In the genomic region with DNA sequence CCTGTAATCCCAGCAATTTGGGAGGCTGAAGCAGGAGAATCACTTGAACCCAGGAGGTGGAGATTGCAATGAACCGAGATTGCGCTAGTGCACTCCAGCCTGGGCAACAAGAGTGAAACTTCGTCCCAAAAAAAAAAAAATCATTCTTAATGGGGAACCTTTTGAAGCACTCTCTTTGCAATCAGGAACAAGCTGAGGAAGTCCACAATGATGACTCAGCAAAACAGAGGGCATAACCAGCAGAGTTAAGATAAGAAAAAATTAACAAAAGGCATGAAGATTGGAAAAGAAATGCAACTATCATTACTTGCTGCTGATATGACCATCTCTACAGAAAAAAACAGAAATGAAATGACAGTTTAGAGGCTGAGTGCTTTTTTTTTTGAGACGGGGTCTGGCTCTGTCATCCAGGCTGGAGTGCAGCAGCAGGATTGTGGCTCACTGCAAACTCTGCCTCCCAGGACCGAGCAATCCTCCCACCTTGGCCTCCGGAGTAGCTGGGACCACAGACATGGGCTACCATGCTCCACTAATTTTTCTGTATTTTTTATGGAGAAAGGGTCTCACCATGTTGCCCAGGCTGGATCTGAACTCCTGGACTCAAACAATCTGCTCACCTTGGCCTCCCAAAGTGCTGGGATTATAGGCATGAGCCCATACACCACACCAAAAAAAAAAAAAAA, we compare ENCODE assay signal across 9 cellular contexts.
A peak's percentile ranks its signal among the peaks of the same experiment; 100 is the strongest.
DNase-seq lines count a peak whose midpoint lies in the region; ATAC-seq and TF ChIP-seq lines count a peak whose summit lies in the region.
"Had no signal": no experiment of that assay in that cellular context is flagged by ENCODE, and none has a peak within 500 bp of the region (broad histone marks: within the 10 kb centered on the region; RNA-seq: fewer than 3 reads in every experiment).

No MANE protein-coding gene starts in this region.

- H3K4me3 Mint-ChIP-seq in activated CD8-positive, alpha-beta T cell treated with anti-CD3 and anti-CD28 coated beads for 36 hours, result no peak overlapping the region

- H3K27me3 ChIP-seq in left ventricle myocardium inferior (ENCODE audit: low read depth), result no peaks in the 10 kb centered on the region
- no peaks in the 10 kb centered on the region for H3K27me3 ChIP-seq in iPS-20b (ENCODE audit: insufficient read depth, low read length)

- DNase-seq in left ventricle myocardium inferior, result no peak
- DNase-seq in Right ventricle myocardium inferior (ENCODE audit: missing footprints), result no peak
- no peak for DNase-seq in activated CD8-positive, alpha-beta T cell treated with anti-CD3 and anti-CD28 coated beads for 36 hours
- DNase-seq in NCI-H2107 treated with DMSO at 0.1 percent for 48 hours (lab: John Stamatoyannopoulos, UW; ENCODE audit: unreplicated experiment), result no peak
- no peak for DNase-seq in SW480 (ENCODE audit: low spot score)
- no peak for DNase-seq in NCI-H524 treated with DMSO at 0.1 percent for 48 hours (lab: John Stamatoyannopoulos, UW)

- ATAC-seq in Right ventricle myocardium inferior, result no peak
- no peak for ATAC-seq in activated CD8-positive, alpha-beta T cell treated with anti-CD3 and anti-CD28 coated beads for 36 hours
- no peak for ATAC-seq in HG03432 (IDR thresholded peaks at IDR 0.05; ENCODE audit: unreplicated experiment)

- no peak for TF ChIP-seq CTCF in left ventricle myocardium inferior (IDR thresholded peaks at IDR 0.05; ENCODE audit: borderline replicate concordance)
- TF ChIP-seq CTCF in activated CD8-positive, alpha-beta T cell treated with anti-CD3 and anti-CD28 coated beads for 36 hours (IDR thresholded peaks at IDR 0.05), result no peak

- POLR2A ChIA-PET in activated CD8-positive, alpha-beta T cell treated with anti-CD3 and anti-CD28 coated beads for 36 hours (lab: Charles Lee), result interaction anchor here (0.6 to 4.8 kb wide), 6 partner anchors 10 to 184 kb away, joined by 3 to 23 read pairs (median 4); no protein-coding TSS in a partner anchor

- H3K4me3 ChIP-seq in left ventricle myocardium inferior (no peak overlapping the region), iPS-20b (ENCODE audit: low read length) (no peak overlapping the region)

- H3K4me1 ChIP-seq in left ventricle myocardium inferior (peaks cover 7% of the 10 kb centered on the region), iPS-20b (ENCODE audit: insufficient read depth, low read length) (no peaks in the 10 kb centered on the region)

- H3K9ac ChIP-seq in iPS-20b (ENCODE audit: low read depth, low read length), result 0 out of 2 replicates have a peak overlapping the region, but pooled peaks have one; percentile 10

- H3K9me3 ChIP-seq in left ventricle myocardium inferior (replicated peaks) (no peaks in the 10 kb centered on the region), iPS-20b (ENCODE audit: insufficient read depth, low read depth, low read length) (no peaks in the 10 kb centered on the region)

- H3K27me3 Mint-ChIP-seq in activated CD8-positive, alpha-beta T cell treated with anti-CD3 and anti-CD28 coated beads for 36 hours, result no peaks in the 10 kb centered on the region

- CTCF ChIA-PET in activated CD8-positive, alpha-beta T cell treated with anti-CD3 and anti-CD28 coated beads for 36 hours (lab: Charles Lee), result no interaction called here

- peak overlapping the region; percentile 70 for H3K27ac Mint-ChIP-seq in activated CD8-positive, alpha-beta T cell treated with anti-CD3 and anti-CD28 coated beads for 36 hours

- H3K27ac ChIP-seq in left ventricle myocardium inferior (replicated peaks), result peak overlapping the region; percentile 21
- H3K27ac ChIP-seq in iPS-20b (ENCODE audit: low read length), result no peak overlapping the region
- H3K27ac ChIP-seq: C4-2B had no signal

- peaks cover 76% of the 10 kb centered on the region for H3K36me3 Mint-ChIP-seq in activated CD8-positive, alpha-beta T cell treated with anti-CD3 and anti-CD28 coated beads for 36 hours (ENCODE audit: low read depth)

- peaks cover 52% of the 10 kb centered on the region for H3K4me1 Mint-ChIP-seq in activated CD8-positive, alpha-beta T cell treated with anti-CD3 and anti-CD28 coated beads for 36 hours (ENCODE audit: low read depth)

- H3K36me3 ChIP-seq in left ventricle myocardium inferior, result peaks cover 24% of the 10 kb centered on the region
- H3K36me3 ChIP-seq in iPS-20b (ENCODE audit: insufficient read depth, low read depth, low read length), result peaks cover 15% of the 10 kb centered on the region

- intact Hi-C loops in left ventricle myocardium inferior (cut with micrococcal nuclease) (no loop called here), Right ventricle myocardium inferior (cut with DNase I) (no loop called here)
- intact Hi-C loops in activated CD8-positive, alpha-beta T cell treated with anti-CD3 and anti-CD28 coated beads for 36 hours (cut with micrococcal nuclease), result no loop called here

- H3K9me3 Mint-ChIP-seq in activated CD8-positive, alpha-beta T cell treated with anti-CD3 and anti-CD28 coated beads for 36 hours, result no peaks in the 10 kb centered on the region
